In genomic region chr10:95841711-95842498, GRCh38 we compare ENCODE assay signal across 8 cellular contexts.
DNase-seq lines count a peak whose midpoint lies in the region; ATAC-seq and TF ChIP-seq lines count a peak whose summit lies in the region.

No MANE protein-coding gene starts in this region.

- no peaks in the 10 kb centered on the region for H3K27me3 Mint-ChIP-seq in T-helper 1 cell treated with Interleukin-12 subunit alpha and Interleukin-12 subunit beta and Interleukin-4 antibody, amounts not matched to agents 30 μg/mL and 1 μg/mL, for 36 hours (ENCODE audit: low read depth)
- H3K27me3 Mint-ChIP-seq in endodermal cell (ENCODE audit: insufficient read depth) (peaks cover 40% of the 10 kb centered on the region), mesothelial cell of epicardium (ENCODE audit: low read depth) (peaks cover 24% of the 10 kb centered on the region)

- H3K27me3 ChIP-seq in endodermal cell (ENCODE audit: control insufficient read depth, insufficient read depth, low read length, poor library complexity, severe bottlenecking) (peaks cover 28% of the 10 kb centered on the region), aorta (ENCODE audit: control insufficient read depth in 1 of 2, insufficient read depth in 2 of 2, low read length in 1 of 2) (no peaks in the 10 kb centered on the region)

- WGBS in endodermal cell (ENCODE audit: insufficient coverage in 1 of 2, insufficient read length in 1 of 2), 2 experiments, result 60 to 74% methylated on average over 4 to 7 of the region's 7 CpGs
- 31 to 32% methylated on average over 7 of the region's 7 CpGs for WGBS in aorta, 2 donors

- H3K4me1 ChIP-seq in endodermal cell (ENCODE audit: control insufficient read depth, insufficient read depth, low read length) (peaks cover 4% of the 10 kb centered on the region), aorta (ENCODE audit: control insufficient read depth in 1 of 2, insufficient read depth in 2 of 2, low read length in 2 of 2) (no peaks in the 10 kb centered on the region)

- peaks cover 12% of the 10 kb centered on the region for H3K36me3 Mint-ChIP-seq in T-helper 1 cell treated with Interleukin-12 subunit alpha and Interleukin-12 subunit beta and Interleukin-4 antibody, amounts not matched to agents 30 μg/mL and 1 μg/mL, for 36 hours (ENCODE audit: low read depth)
- H3K36me3 Mint-ChIP-seq in endodermal cell (ENCODE audit: low read depth), result no peaks in the 10 kb centered on the region
- H3K36me3 Mint-ChIP-seq in mesothelial cell of epicardium, result no peaks in the 10 kb centered on the region

- no peaks in the 10 kb centered on the region for H3K9me3 Mint-ChIP-seq in T-helper 1 cell treated with Interleukin-12 subunit alpha and Interleukin-12 subunit beta and Interleukin-4 antibody, amounts not matched to agents 30 μg/mL and 1 μg/mL, for 36 hours
- H3K9me3 Mint-ChIP-seq in endodermal cell (no peaks in the 10 kb centered on the region), mesothelial cell of epicardium (no peaks in the 10 kb centered on the region)

- ATAC-seq in GM18907 (IDR thresholded peaks at IDR 0.05; ENCODE audit: unreplicated experiment) (peak; percentile 26), aorta (ENCODE audit: low FRiP score) (peak; percentile 83)

- H3K36me3 ChIP-seq in endodermal cell (ENCODE audit: control insufficient read depth, insufficient read depth, low read length) (peaks cover 32% of the 10 kb centered on the region), aorta (ENCODE audit: control insufficient read depth in 1 of 2, insufficient read depth in 2 of 2, low read length in 1 of 2) (peaks cover 0 to 2% of the 10 kb centered on the region in 2 donors)

- intact Hi-C loops in aorta (cut with DNase I), result loop anchor here (1.0 to 2.0 kb wide), 2 partner anchors 147 to 148 kb away; no protein-coding TSS in a partner anchor

- peak overlapping the region; percentile 86 for H3K27ac Mint-ChIP-seq in T-helper 1 cell treated with Interleukin-12 subunit alpha and Interleukin-12 subunit beta and Interleukin-4 antibody, amounts not matched to agents 30 μg/mL and 1 μg/mL, for 36 hours
- H3K27ac Mint-ChIP-seq in endodermal cell (no peak overlapping the region), mesothelial cell of epicardium (peak overlapping the region; percentile 91)

- peak overlapping the region; percentile 16 for H3K4me3 Mint-ChIP-seq in T-helper 1 cell treated with Interleukin-12 subunit alpha and Interleukin-12 subunit beta and Interleukin-4 antibody, amounts not matched to agents 30 μg/mL and 1 μg/mL, for 36 hours
- no peak overlapping the region for H3K4me3 Mint-ChIP-seq in endodermal cell
- no peak overlapping the region for H3K4me3 Mint-ChIP-seq in mesothelial cell of epicardium

- H3K9ac ChIP-seq in endodermal cell (ENCODE audit: extremely low read depth, low read length, poor library complexity, severe bottlenecking), result no peak overlapping the region

- TF ChIP-seq CTCF in endodermal cell (conservative IDR thresholded peaks at IDR 0.05), result peak; percentile 92
- TF ChIP-seq CTCF in mesothelial cell of epicardium (IDR thresholded peaks at IDR 0.05; ENCODE audit: unreplicated experiment), result peak; percentile 80

- H3K4me3 ChIP-seq in endodermal cell (ENCODE audit: low read length), result no peak overlapping the region
- no peak overlapping the region for H3K4me3 ChIP-seq in aorta (ENCODE audit: low read length in 2 of 2)

- H3K9me3 ChIP-seq in endodermal cell (ENCODE audit: control insufficient read depth, low read length), result no peaks in the 10 kb centered on the region
- H3K9me3 ChIP-seq in aorta (ENCODE audit: control insufficient read depth, low read length), result no peaks in the 10 kb centered on the region

- DNase-seq in COLO829 (ENCODE audit: low spot score), result peak; percentile 28
- DNase-seq in Kasumi-1 (lab: John Stamatoyannopoulos, UW), result peak; percentile 93 to 95
- peak; percentile 59 for DNase-seq in endodermal cell
- DNase-seq in mesothelial cell of epicardium (ENCODE audit: low spot score in 2 of 2, unreplicated experiment in 2 of 2), result no peak
- no peak for DNase-seq in aorta
- DNase-seq in activated effector memory CD4-positive, alpha-beta T cell treated with Interleukin-2 at 50 U/mL for 16 hours, result no peak

- H3K27ac ChIP-seq in endodermal cell (ENCODE audit: low read depth, low read length), result no peak overlapping the region
- peak overlapping the region in 1 of 2 donors; percentile 25 for H3K27ac ChIP-seq in aorta (ENCODE audit: low read depth in 1 of 2, low read length in 2 of 2)

- peaks cover 50% of the 10 kb centered on the region for H3K4me1 Mint-ChIP-seq in T-helper 1 cell treated with Interleukin-12 subunit alpha and Interleukin-12 subunit beta and Interleukin-4 antibody, amounts not matched to agents 30 μg/mL and 1 μg/mL, for 36 hours (ENCODE audit: low read depth)
- H3K4me1 Mint-ChIP-seq in endodermal cell, result peaks cover 27% of the 10 kb centered on the region
- H3K4me1 Mint-ChIP-seq in mesothelial cell of epicardium, result peaks cover 36% of the 10 kb centered on the region

Comparison
In these comparisons a context has a peak if more than half of its experiments do, and no peak if none do; other contexts are left out.
1. DNase-seq: peak in COLO829 (single experiment), Kasumi-1 (2 of 2) and endodermal cell (single experiment); none in mesothelial cell of epicardium (0 of 2), aorta (0 of 2) and activated effector memory CD4-positive, alpha-beta T cell treated with Interleukin-2 at 50 U/mL for 16 hours (single experiment).